Comparison of ENCODE assay signal across 29 cellular contexts in genomic region chr21:42756580-42757250, GRCh38.
"Had no signal": no experiment of that assay in that cellular context is flagged by ENCODE, and none has a peak within 500 bp of the region (broad histone marks: within the 10 kb centered on the region; RNA-seq: fewer than 3 reads in every experiment).

No MANE protein-coding gene starts in this region.

- H3K27ac ChIP-seq: ascending aorta, breast epithelium, cardiac muscle cell, colonic mucosa, epithelial cell of prostate, esophagus squamous epithelium, gastroesophageal sphincter had no signal

- DNase-seq: activated CD4-positive, alpha-beta memory T cell treated with anti-CD3 and anti-CD28 coated beads, Interleukin-2, amount 10 ng/mL, durations not matched to agents 7 days and 5 days; activated CD4-positive, alpha-beta T cell treated with anti-CD3 and anti-CD28 coated beads for 1 hour; activated CD4-positive, alpha-beta T cell treated with anti-CD3 and anti-CD28 coated beads for 4 hours; activated CD4-positive, alpha-beta T cell treated with anti-CD3 and anti-CD28 coated beads, Interleukin-2, amount 10 ng/mL, durations not matched to agents 7 days and 5 days; activated CD4-positive, alpha-beta T cell treated with anti-CD3 and anti-CD28 coated beads, Interleukin-2, amount 50 U/mL, for 4 hours; activated CD8-positive, alpha-beta memory T cell treated with anti-CD3 and anti-CD28 coated beads, Interleukin-2, amount 50 U/mL, for 48 hours; activated gamma-delta T cell; activated naive CD4-positive, alpha-beta T cell; activated naive CD4-positive, alpha-beta T cell treated with anti-CD3 and anti-CD28 coated beads, Interleukin-2, amount 10 ng/mL, durations not matched to agents 7 days and 5 days; activated naive CD8-positive, alpha-beta T cell treated with anti-CD3 and anti-CD28 coated beads, Interleukin-2, amount 10 ng/mL, durations not matched to agents 7 days and 5 days; activated T-cell treated with anti-CD3 and anti-CD28 coated beads for 4 hours; activated T-cell treated with anti-CD3 and anti-CD28 coated beads, Interleukin-2, amount 50 U/mL, for 24 hours; activated T-cell treated with anti-CD3 and anti-CD28 coated beads, Interleukin-2, amount 50 U/mL, for 72 hours; central memory CD4-positive, alpha-beta T cell; cerebellar nuclear complex; colonic mucosa; effector CD8-positive, alpha-beta T cell; esophagus squamous epithelium; foreskin melanocyte; T-cell; T-helper 17 cell; T1000 had no signal

- ATAC-seq: activated naive CD4-positive, alpha-beta T cell treated with anti-CD3 and anti-CD28 coated beads, Interleukin-2, amount 50 U/mL, for 72 hours; activated T-cell treated with anti-CD3 and anti-CD28 coated beads, Interleukin-2, amount 50 U/mL, for 72 hours; gastroesophageal sphincter; T-cell; T-helper 17 cell; WTC11 had no signal

- H3K4me1 ChIP-seq: ascending aorta, breast epithelium, colonic mucosa, esophagus squamous epithelium had no signal

- H3K27me3 ChIP-seq: ascending aorta, breast epithelium, cardiac muscle cell, colonic mucosa, esophagus squamous epithelium, gastroesophageal sphincter had no signal

- H3K36me3 ChIP-seq: ascending aorta, breast epithelium, cardiac muscle cell, colonic mucosa, esophagus squamous epithelium had no signal

- H3K9me3 ChIP-seq: ascending aorta, breast epithelium, colonic mucosa, esophagus squamous epithelium, gastroesophageal sphincter had no signal

- H3K4me3 ChIP-seq: ascending aorta, breast epithelium, cardiac muscle cell, colonic mucosa, esophagus squamous epithelium, gastroesophageal sphincter had no signal
